ENCODE assay signal across 1 cellular context in genomic region chr2:240135706-240136012, GRCh38.
TF ChIP-seq lines count a peak whose summit lies in the region.

No MANE protein-coding gene starts in this region.

TF ChIP-seq in K562, 482 proteins besides CTCF, POLR2A, EP300 and RAD21 (continued from another document):
- TF ChIP-seq HINFP (tag; conservative IDR thresholded peaks at IDR 0.05; ENCODE audit: low read depth) (no peak), HDAC2 (IDR thresholded peaks at IDR 0.05) (no peak), NFYB (IDR thresholded peaks at IDR 0.05; ENCODE audit: extremely low read depth, insufficient read length) (no peak), RBM34 (IDR thresholded peaks at IDR 0.05; ENCODE audit: borderline replicate concordance, insufficient read depth, low read length) (no peak), TAF9B (IDR thresholded peaks at IDR 0.05; ENCODE audit: partially characterized antibody) (no peak), PTTG1 (tag; IDR thresholded peaks at IDR 0.05; ENCODE audit: low read depth) (no peak)
- TF ChIP-seq, protein P1, sequence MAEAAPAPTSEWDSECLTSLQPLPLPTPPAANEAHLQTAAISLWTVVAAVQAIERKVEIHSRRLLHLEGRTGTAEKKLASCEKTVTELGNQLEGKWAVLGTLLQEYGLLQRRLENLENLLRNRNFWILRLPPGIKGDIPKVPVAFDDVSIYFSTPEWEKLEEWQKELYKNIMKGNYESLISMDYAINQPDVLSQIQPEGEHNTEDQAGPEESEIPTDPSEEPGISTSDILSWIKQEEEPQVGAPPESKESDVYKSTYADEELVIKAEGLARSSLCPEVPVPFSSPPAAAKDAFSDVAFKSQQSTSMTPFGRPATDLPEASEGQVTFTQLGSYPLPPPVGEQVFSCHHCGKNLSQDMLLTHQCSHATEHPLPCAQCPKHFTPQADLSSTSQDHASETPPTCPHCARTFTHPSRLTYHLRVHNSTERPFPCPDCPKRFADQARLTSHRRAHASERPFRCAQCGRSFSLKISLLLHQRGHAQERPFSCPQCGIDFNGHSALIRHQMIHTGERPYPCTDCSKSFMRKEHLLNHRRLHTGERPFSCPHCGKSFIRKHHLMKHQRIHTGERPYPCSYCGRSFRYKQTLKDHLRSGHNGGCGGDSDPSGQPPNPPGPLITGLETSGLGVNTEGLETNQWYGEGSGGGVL (CRISPR knock-in tag; IDR thresholded peaks at IDR 0.05): no peak
